9 cellular contexts compared by ENCODE assay signal in the genomic region with DNA sequence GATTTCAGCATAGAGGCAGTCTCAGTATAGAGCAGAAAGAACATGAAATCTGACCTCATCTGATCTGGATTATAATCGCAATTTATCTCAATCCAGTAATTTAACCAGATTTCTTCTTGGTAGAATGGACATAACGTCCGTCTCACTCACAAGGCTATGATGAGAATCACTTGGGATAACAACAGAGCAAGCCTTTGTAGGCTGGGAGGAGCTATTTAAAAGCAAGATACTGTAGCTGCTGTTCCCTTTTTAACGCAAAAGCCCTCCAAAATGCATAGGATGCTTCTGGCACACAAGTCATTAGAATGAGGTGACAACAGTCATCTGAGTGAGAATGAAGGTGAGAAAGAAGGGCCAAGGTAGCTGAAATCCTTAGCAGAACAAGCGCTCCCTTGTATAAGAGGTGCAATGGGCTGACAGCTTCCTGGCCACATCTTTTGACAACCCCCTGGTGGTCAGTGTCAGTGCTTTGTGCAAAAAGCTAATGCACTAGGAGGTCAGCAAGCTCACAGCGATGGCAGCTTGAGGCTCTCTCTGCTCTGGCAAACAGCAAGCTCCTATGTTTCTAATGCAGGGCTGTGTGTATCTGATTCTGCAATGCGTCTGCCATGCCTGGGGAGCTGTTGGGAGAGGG. TPM values are rescaled to one million over a fixed set of nuclear protein-coding genes. Genes with fewer than 3 reads are reported as not detected.
DNase-seq lines count a peak whose midpoint lies in the region; ATAC-seq and TF ChIP-seq lines count a peak whose summit lies in the region.
"Had no signal": no experiment of that assay in that cellular context is flagged by ENCODE, and none has a peak within 500 bp of the region (broad histone marks: within the 10 kb centered on the region; RNA-seq: fewer than 3 reads in every experiment).

No MANE protein-coding gene starts in this region.

- no peaks in the 10 kb centered on the region for H3K36me3 ChIP-seq in upper lobe of left lung

- TF ChIP-seq EP300 in upper lobe of left lung (IDR thresholded peaks at IDR 0.05) = no peak

- H3K9me3 ChIP-seq in upper lobe of left lung = no peaks in the 10 kb centered on the region

- WGBS in upper lobe of left lung, 2 donors = 90 to 94% methylated on average over 5 to 7 of the region's 7 CpGs

- no peak for ATAC-seq in upper lobe of left lung (ENCODE audit: low FRiP score in 2 of 2)

- no peak overlapping the region for H3K27ac ChIP-seq in upper lobe of left lung
- H3K27ac ChIP-seq: parathyroid adenoma had no signal

- no peaks in the 10 kb centered on the region for H3K4me1 ChIP-seq in upper lobe of left lung
- H3K4me1 ChIP-seq: parathyroid adenoma had no signal

- TF ChIP-seq CTCF in upper lobe of left lung (IDR thresholded peaks at IDR 0.05) = peak in 2 of 6 experiments; percentile 6 to 20

- no peak overlapping the region for H3K4me3 ChIP-seq in upper lobe of left lung

- no peak for TF ChIP-seq POLR2A in upper lobe of left lung (IDR thresholded peaks at IDR 0.05)

- no peaks in the 10 kb centered on the region for H3K27me3 ChIP-seq in upper lobe of left lung

- DNase-seq in DMS53 (lab: John Stamatoyannopoulos, UW) = peak; percentile 40
- DNase-seq in DMS53 treated with DMSO at 0.1 percent for 48 hours (lab: John Stamatoyannopoulos, UW; ENCODE audit: unreplicated experiment) = no peak
- peak; percentile 76 for DNase-seq in NCI-H82 (lab: John Stamatoyannopoulos, UW)
- DNase-seq in ecto neural progenitor cell (ENCODE audit: low spot score) = peak; percentile 62
- DNase-seq in retina = peak; percentile 75
- no peak for DNase-seq in GM19240 (ENCODE audit: insufficient read length, low spot score)
- no peak for DNase-seq in upper lobe of left lung
- no peak for DNase-seq in globus pallidus (ENCODE audit: low spot score)

RNA-seq across cellular contexts. Expression of a gene that starts 16.4 kb away (rescaled TPM):
- total RNA-seq in upper lobe of left lung = 1 to 10 TPM in 4 of 6 donors, under 1 TPM in 1, not detected in 1; 0.78 to 2.7 (median 1.8) TPM

Comparison
In these comparisons a context has a peak if more than half of its experiments do, and no peak if none do; other contexts are left out.
1. DNase-seq: peak in DMS53 (single experiment), NCI-H82 (single experiment), ecto neural progenitor cell (single experiment) and retina (single experiment); none in DMS53 treated with DMSO at 0.1 percent for 48 hours (single experiment), GM19240 (single experiment), upper lobe of left lung (0 of 2) and globus pallidus (single experiment).